ENCODE assay signal across 12 cellular contexts in genomic region chr2:224887159-224887558, GRCh38.
DNase-seq lines count a peak whose midpoint lies in the region; ATAC-seq and TF ChIP-seq lines count a peak whose summit lies in the region.
"Had no signal": no experiment of that assay in that cellular context is flagged by ENCODE, and none has a peak within 500 bp of the region (broad histone marks: within the 10 kb centered on the region; RNA-seq: fewer than 3 reads in every experiment).

No MANE protein-coding gene starts in this region.

- no peak overlapping the region for H3K27ac ChIP-seq in CD4-positive, alpha-beta T cell (ENCODE audit: low read depth, low read length)
- H3K27ac ChIP-seq in SJSA1 (peak overlapping the region; percentile 75), right lobe of liver (no peak overlapping the region)

- no peaks in the 10 kb centered on the region for H3K27me3 Mint-ChIP-seq in CD4-positive, alpha-beta T cell

- POLR2A ChIA-PET in CD4-positive, alpha-beta T cell (lab: Charles Lee), result no interaction called here

- peak overlapping the region; percentile 27 for H3K27ac Mint-ChIP-seq in CD4-positive, alpha-beta T cell

- CTCF ChIA-PET in CD4-positive, alpha-beta T cell (lab: Charles Lee), result no interaction called here

- no peaks in the 10 kb centered on the region for H3K9me3 Mint-ChIP-seq in CD4-positive, alpha-beta T cell

- TF ChIP-seq POLR2A in right lobe of liver (IDR thresholded peaks at IDR 0.05), result no peak

- H3K36me3 ChIP-seq in SJSA1 (peaks cover 19% of the 10 kb centered on the region), right lobe of liver (no peaks in the 10 kb centered on the region)

- peaks cover 49% of the 10 kb centered on the region for H3K4me1 Mint-ChIP-seq in CD4-positive, alpha-beta T cell (ENCODE audit: low read depth)

- H3K9me3 ChIP-seq in CD4-positive, alpha-beta T cell (ENCODE audit: control insufficient read depth, low read length), result no peaks in the 10 kb centered on the region
- H3K9me3 ChIP-seq in SJSA1 (replicated peaks) (no peaks in the 10 kb centered on the region), right lobe of liver (no peaks in the 10 kb centered on the region)

- intact Hi-C loops in CD4-positive, alpha-beta T cell (cut with DNase I, micrococcal nuclease), result loop anchor here (1.0 to 5.0 kb wide), 3 partner anchors 35 to 115 kb away; no protein-coding TSS in a partner anchor
- intact Hi-C loops in right lobe of liver (cut with DNase I), result no loop called here

- peaks cover 65% of the 10 kb centered on the region for H3K4me1 ChIP-seq in SJSA1 (replicated peaks)
- peaks cover 0 to 12% (median 2%) of the 10 kb centered on the region in 4 donors for H3K4me1 ChIP-seq in right lobe of liver

- H3K4me3 ChIP-seq in SJSA1 (no peak overlapping the region), right lobe of liver (no peak overlapping the region)

- H3K27me3 ChIP-seq in CD4-positive, alpha-beta T cell (ENCODE audit: control insufficient read depth, insufficient read depth, low read length), result no peaks in the 10 kb centered on the region
- no peaks in the 10 kb centered on the region for H3K27me3 ChIP-seq in SJSA1 (replicated peaks)
- no peaks in the 10 kb centered on the region for H3K27me3 ChIP-seq in right lobe of liver

- DNase-seq in CD4-positive, alpha-beta T cell, result no peak
- DNase-seq in SJSA1 (ENCODE audit: low read depth in 1 of 2, low spot score in 2 of 2) (no peak), fibroblast of peridontal ligament (ENCODE audit: extremely low read depth) (peak; percentile 97), right lobe of liver (no peak), cerebellum (ENCODE audit: low spot score) (no peak)
- DNase-seq: activated T-cell treated with anti-CD3 and anti-CD28 coated beads for 4 hours; NCI-H2029; small intestine; stimulated activated naive CD4-positive, alpha-beta T cell had no signal

- peaks cover 95% of the 10 kb centered on the region for H3K36me3 Mint-ChIP-seq in CD4-positive, alpha-beta T cell (ENCODE audit: low read depth)

- 80% methylated on average over 1 of the region's 1 CpG for WGBS in right lobe of liver (ENCODE audit: insufficient coverage, low coverage, low lambda C conversion rate, missing lambda C conversion rate)

- no peak overlapping the region for H3K4me3 Mint-ChIP-seq in CD4-positive, alpha-beta T cell

- TF ChIP-seq CTCF in CD4-positive, alpha-beta T cell (IDR thresholded peaks at IDR 0.05), result no peak
- no peak for TF ChIP-seq CTCF in right lobe of liver (IDR thresholded peaks at IDR 0.05)

- ATAC-seq in CD4-positive, alpha-beta T cell (ENCODE audit: poor library complexity), result peak; percentile 67
- ATAC-seq in GM19372 (IDR thresholded peaks at IDR 0.05; ENCODE audit: low read depth, unreplicated experiment) (peak; percentile 45), right lobe of liver (no peak), GM19463 (IDR thresholded peaks at IDR 0.05; ENCODE audit: unreplicated experiment) (no peak), HG03342 (IDR thresholded peaks at IDR 0.05; ENCODE audit: unreplicated experiment) (no peak)

Comparison
In these comparisons a context has a peak if more than half of its experiments do, and no peak if none do; other contexts are left out.
1. ATAC-seq: peak in CD4-positive, alpha-beta T cell (single experiment) and GM19372 (single experiment); none in right lobe of liver (0 of 4), GM19463 (single experiment) and HG03342 (single experiment).
2. intact Hi-C loops: an anchor here in CD4-positive, alpha-beta T cell (1.0 to 5.0 kb wide); none called in right lobe of liver.